1 cellular context compared by ENCODE assay signal in genomic region chr12:96396914-96397313, GRCh38.
TF ChIP-seq lines count a peak whose summit lies in the region.

No MANE protein-coding gene starts in this region.

TF ChIP-seq in SK-N-SH treated with all-trans-retinoic acid at 6 μM for 48 hours, 23 proteins besides CTCF, POLR2A, EP300 and RAD21 (continued from another document):
- TF ChIP-seq PATZ1 (CRISPR knock-in tag; IDR thresholded peaks at IDR 0.05; ENCODE audit: borderline replicate concordance) (no peak), BACH2 (CRISPR knock-in tag; IDR thresholded peaks at IDR 0.05; ENCODE audit: borderline replicate concordance) (no peak)
